Comparison of ENCODE assay signal across 16 cellular contexts in the genomic region with DNA sequence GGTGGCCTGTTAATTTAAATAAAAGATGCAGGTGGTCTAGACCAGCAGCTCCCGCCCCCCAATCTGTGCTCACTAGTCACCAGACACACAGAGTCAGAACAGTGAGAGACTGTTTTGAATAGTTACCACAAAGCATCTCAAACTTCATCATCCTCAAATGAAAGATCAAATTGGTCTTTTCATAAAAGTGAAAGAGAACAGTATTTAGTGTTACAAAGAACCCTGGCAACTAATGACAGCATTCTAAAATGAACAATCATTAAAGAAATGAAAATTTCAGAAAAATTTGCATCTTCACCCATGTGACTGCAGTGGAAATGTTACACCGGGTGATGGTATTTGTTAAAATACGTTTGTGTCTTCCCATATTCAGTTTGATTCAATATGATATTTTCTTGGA.
DNase-seq lines count a peak whose midpoint lies in the region; ATAC-seq and TF ChIP-seq lines count a peak whose summit lies in the region.
"Had no signal": no experiment of that assay in that cellular context is flagged by ENCODE, and none has a peak within 500 bp of the region (broad histone marks: within the 10 kb centered on the region; RNA-seq: fewer than 3 reads in every experiment).

No MANE protein-coding gene starts in this region.

- no peak overlapping the region for H3K23ac ChIP-seq in neuronal stem cell (ENCODE audit: low read depth, low read length, poor library complexity)

- CTCF ChIA-PET in CD4-positive, alpha-beta T cell (lab: Charles Lee), result no interaction called here

- no peaks in the 10 kb centered on the region for H3K36me3 ChIP-seq in neuronal stem cell (replicated peaks in 1 of 2; ENCODE audit: control insufficient read depth in 2 of 2, insufficient read depth in 2 of 2, low read length in 2 of 2)
- H3K36me3 ChIP-seq: HAP-1, ovary had no signal

- H2BK12ac ChIP-seq in neuronal stem cell (ENCODE audit: low read length), result no peak overlapping the region

- POLR2A ChIA-PET in CD4-positive, alpha-beta T cell (lab: Charles Lee), result interaction anchor here (0.6 kb wide), 1 partner anchor 300 kb away, joined by 3 read pairs; no protein-coding TSS in a partner anchor

- H3K27me3 ChIP-seq in neuronal stem cell (ENCODE audit: control insufficient read depth in 3 of 3, insufficient read depth in 3 of 3, low read depth in 1 of 3, low read length in 3 of 3), result peaks cover 0 to 7% (median 0%) of the 10 kb centered on the region in 3 experiments
- no peaks in the 10 kb centered on the region for H3K27me3 ChIP-seq in CD4-positive, alpha-beta T cell (ENCODE audit: control insufficient read depth, insufficient read depth, low read length)
- H3K27me3 ChIP-seq: ovary had no signal

- peak overlapping the region; percentile 43 for H3K4me3 ChIP-seq in GM12865 (ENCODE audit: low read depth, low read length)
- no peak overlapping the region for H3K4me3 ChIP-seq in neuronal stem cell (ENCODE audit: low read length in 2 of 2)
- H3K4me3 ChIP-seq: HAP-1, ovary had no signal

- DNase-seq in GM12865 (ENCODE audit: low read depth) (peak; percentile 48), neuronal stem cell (ENCODE audit: low spot score) (no peak), chondrocyte (ENCODE audit: low spot score) (no peak), T1000 (lab: John Stamatoyannopoulos, UW) (no peak)
- no peak for DNase-seq in CD4-positive, alpha-beta T cell
- DNase-seq: KBM-7, ovary, substantia nigra had no signal

- no peak overlapping the region for H4K8ac ChIP-seq in neuronal stem cell (ENCODE audit: low read depth, low read length)

- H3K27ac Mint-ChIP-seq in chondrocyte (ENCODE audit: unreplicated experiment), result no peak overlapping the region
- no peak overlapping the region for H3K27ac Mint-ChIP-seq in CD4-positive, alpha-beta T cell
- H3K27ac Mint-ChIP-seq: activated naive CD4-positive, alpha-beta T cell treated with anti-CD3 and anti-CD28 coated beads, Interleukin-2, amount 50 U/mL, for 24 hours; dendritic cell treated with granulocyte-macrophage colony-stimulating factor and Interleukin-4, amounts not matched to agents 40 ng/mL and 50 ng/mL, for 4 days had no signal

- no CpG with 5 or more reads among the region's 3 CpGs for WGBS in neuronal stem cell (ENCODE audit: extremely low coverage in 2 of 2, insufficient read length in 2 of 2, insufficient replicate concordance in 1 of 2), 2 donors

- no peak overlapping the region for H3K4ac ChIP-seq in neuronal stem cell (ENCODE audit: low read length)

- no peak overlapping the region for H3K4me3 Mint-ChIP-seq in chondrocyte (ENCODE audit: unreplicated experiment)
- no peak overlapping the region for H3K4me3 Mint-ChIP-seq in CD4-positive, alpha-beta T cell
- H3K4me3 Mint-ChIP-seq: activated naive CD4-positive, alpha-beta T cell treated with anti-CD3 and anti-CD28 coated beads, Interleukin-2, amount 50 U/mL, for 24 hours; dendritic cell treated with granulocyte-macrophage colony-stimulating factor and Interleukin-4, amounts not matched to agents 40 ng/mL and 50 ng/mL, for 4 days had no signal

- H3K18ac ChIP-seq in neuronal stem cell (ENCODE audit: low read length), result no peak overlapping the region

- H3K4me2 ChIP-seq in neuronal stem cell (ENCODE audit: insufficient read depth, low read length, poor library complexity, severe bottlenecking), result no peak overlapping the region

- no peak overlapping the region for H3K27ac ChIP-seq in neuronal stem cell (replicated peaks; ENCODE audit: low read length)
- H3K27ac ChIP-seq in CD4-positive, alpha-beta T cell (ENCODE audit: low read depth, low read length), result no peak overlapping the region
- H3K27ac ChIP-seq: C4-2B, ovary, VCaP had no signal

- no peak overlapping the region for H3K14ac ChIP-seq in neuronal stem cell (ENCODE audit: low read length)

- TF ChIP-seq CTCF in GM12865 (IDR thresholded peaks at IDR 0.05; ENCODE audit: insufficient read depth, low read depth, low read length, missing control alignments) (no peak), chondrocyte (IDR thresholded peaks at IDR 0.05) (no peak)
- no peak for TF ChIP-seq CTCF in CD4-positive, alpha-beta T cell (IDR thresholded peaks at IDR 0.05)

- intact Hi-C loops in CD4-positive, alpha-beta T cell (cut with DNase I, micrococcal nuclease), result no loop called here

- peaks cover 43% of the 10 kb centered on the region for H3K27me3 Mint-ChIP-seq in chondrocyte (ENCODE audit: low read depth)
- no peaks in the 10 kb centered on the region for H3K27me3 Mint-ChIP-seq in CD4-positive, alpha-beta T cell

- H3K4me1 Mint-ChIP-seq in chondrocyte (ENCODE audit: low read depth), result peaks cover 7% of the 10 kb centered on the region
- H3K4me1 Mint-ChIP-seq in CD4-positive, alpha-beta T cell (ENCODE audit: low read depth), result no peaks in the 10 kb centered on the region
- H3K4me1 Mint-ChIP-seq: activated naive CD4-positive, alpha-beta T cell treated with anti-CD3 and anti-CD28 coated beads, Interleukin-2, amount 50 U/mL, for 24 hours had no signal

- H2BK120ac ChIP-seq in neuronal stem cell (ENCODE audit: low read depth, low read length), result no peak overlapping the region

- peaks cover 0 to 11% of the 10 kb centered on the region in 2 donors for H3K4me1 ChIP-seq in neuronal stem cell (ENCODE audit: control insufficient read depth in 2 of 2, insufficient read depth in 1 of 2, low read depth in 1 of 2, low read length in 2 of 2)
- H3K4me1 ChIP-seq: HAP-1 had no signal

- H3K36me3 Mint-ChIP-seq in chondrocyte (ENCODE audit: low read depth), result no peaks in the 10 kb centered on the region
- H3K36me3 Mint-ChIP-seq in CD4-positive, alpha-beta T cell (ENCODE audit: low read depth), result no peaks in the 10 kb centered on the region
- H3K36me3 Mint-ChIP-seq: activated naive CD4-positive, alpha-beta T cell treated with anti-CD3 and anti-CD28 coated beads, Interleukin-2, amount 50 U/mL, for 24 hours had no signal

- H2BK15ac ChIP-seq in neuronal stem cell (ENCODE audit: low read length), result no peak overlapping the region

- H3K9ac ChIP-seq in neuronal stem cell (ENCODE audit: low read depth, low read length, poor library complexity), result no peak overlapping the region

- no peak overlapping the region for H4K91ac ChIP-seq in neuronal stem cell (ENCODE audit: low read depth, low read length, poor library complexity)

- H3K9me3 ChIP-seq in neuronal stem cell (replicated peaks in 1 of 2; ENCODE audit: control insufficient read depth in 2 of 2, insufficient read depth in 1 of 2, low read depth in 1 of 2, low read length in 2 of 2), result no peaks in the 10 kb centered on the region
- no peaks in the 10 kb centered on the region for H3K9me3 ChIP-seq in CD4-positive, alpha-beta T cell (ENCODE audit: control insufficient read depth, low read length)
- H3K9me3 ChIP-seq: HAP-1, ovary had no signal

- no peak overlapping the region for H2BK5ac ChIP-seq in neuronal stem cell (ENCODE audit: low read length)

- no peaks in the 10 kb centered on the region for H3K9me3 Mint-ChIP-seq in chondrocyte (ENCODE audit: low read depth)
- H3K9me3 Mint-ChIP-seq in CD4-positive, alpha-beta T cell, result no peaks in the 10 kb centered on the region
- H3K9me3 Mint-ChIP-seq: activated naive CD4-positive, alpha-beta T cell treated with anti-CD3 and anti-CD28 coated beads, Interleukin-2, amount 50 U/mL, for 24 hours; dendritic cell treated with granulocyte-macrophage colony-stimulating factor and Interleukin-4, amounts not matched to agents 40 ng/mL and 50 ng/mL, for 4 days had no signal

- H3K79me1 ChIP-seq in neuronal stem cell (ENCODE audit: low read depth, low read length), result no peaks in the 10 kb centered on the region

- no peak overlapping the region for H2AFZ ChIP-seq in neuronal stem cell (ENCODE audit: low read length)

- no peak overlapping the region for H2AK5ac ChIP-seq in neuronal stem cell (ENCODE audit: low read depth, low read length)

- peak; percentile 38 for ATAC-seq in GM19025 (IDR thresholded peaks at IDR 0.05; ENCODE audit: low read depth, unreplicated experiment)
- ATAC-seq in HG02798 (IDR thresholded peaks at IDR 0.05; ENCODE audit: poor library complexity, unreplicated experiment), result peak; percentile 47
- ATAC-seq in HG03558 (IDR thresholded peaks at IDR 0.05; ENCODE audit: extremely low read depth, unreplicated experiment), result peak; percentile 28
- no peak for ATAC-seq in CD4-positive, alpha-beta T cell (ENCODE audit: poor library complexity)
